In genomic region chr4:110550260-110550659, GRCh38 we compare ENCODE assay signal across 19 cellular contexts.
A peak's percentile ranks its signal among the peaks of the same experiment; 100 is the strongest.
DNase-seq lines count a peak whose midpoint lies in the region; ATAC-seq and TF ChIP-seq lines count a peak whose summit lies in the region.
"Had no signal": no experiment of that assay in that cellular context is flagged by ENCODE, and none has a peak within 500 bp of the region (broad histone marks: within the 10 kb centered on the region; RNA-seq: fewer than 3 reads in every experiment).

No MANE protein-coding gene starts in this region.

- no peaks in the 10 kb centered on the region for H3K9me3 ChIP-seq in adipocyte (ENCODE audit: control insufficient read depth, low read length)
- H3K9me3 ChIP-seq: testis had no signal

- H3K36me3 ChIP-seq in adipocyte (ENCODE audit: control insufficient read depth, insufficient read depth, low read length, severe bottlenecking), result no peaks in the 10 kb centered on the region

- ATAC-seq in foreskin keratinocyte, result peak; percentile 88
- ATAC-seq in GM18502 (IDR thresholded peaks at IDR 0.05; ENCODE audit: poor library complexity, unreplicated experiment), result no peak
- ATAC-seq: CD8-positive, alpha-beta T cell; natural killer cell treated with Interleukin-12 subunit alpha and Interleukin-12 subunit beta and Interleukin-15 and Interleukin-18, amount 100 ng/mL, for 72 hours; Right ventricle myocardium inferior had no signal

- no peak overlapping the region for H3K4me3 ChIP-seq in adipocyte (ENCODE audit: low read length)
- H3K4me3 ChIP-seq: testis had no signal

- no peaks in the 10 kb centered on the region for H3K27me3 ChIP-seq in adipocyte (replicated peaks; ENCODE audit: control insufficient read depth, insufficient read depth, low read length)
- no peaks in the 10 kb centered on the region for H3K27me3 ChIP-seq in foreskin keratinocyte
- H3K27me3 ChIP-seq: testis had no signal

- TF ChIP-seq CTCF in foreskin keratinocyte (conservative IDR thresholded peaks at IDR 0.05), result no peak

- H3K27ac ChIP-seq in foreskin keratinocyte, result no peak overlapping the region
- H3K27ac ChIP-seq: epithelial cell of prostate, testis had no signal

- no peak overlapping the region for H3K9ac ChIP-seq in adipocyte (ENCODE audit: low read length)

- H3K4me1 ChIP-seq in adipocyte (ENCODE audit: control insufficient read depth, insufficient read depth, low read length), result no peaks in the 10 kb centered on the region
- H3K4me1 ChIP-seq in foreskin keratinocyte, result peaks cover 13% of the 10 kb centered on the region

- DNase-seq in A172 (ENCODE audit: low spot score), result peak; percentile 40
- DNase-seq in HPDE6-E6E7 (ENCODE audit: extremely low spot score), result peak; percentile 19
- DNase-seq in adipocyte (ENCODE audit: low read depth), result peak; percentile 3
- DNase-seq in foreskin keratinocyte, result peak; percentile 11 to 47
- DNase-seq in NCI-H1930 (lab: John Stamatoyannopoulos, UW), result no peak
- DNase-seq in HuH-7 (ENCODE audit: low spot score), result no peak
- DNase-seq in GM19238 (ENCODE audit: insufficient read length, low spot score), result no peak
- DNase-seq: activated CD4-positive, alpha-beta T cell treated with anti-CD3 and anti-CD28 coated beads, Interleukin-2, amount 10 ng/mL, durations not matched to agents 24 days and 14 days; activated naive CD8-positive, alpha-beta T cell treated with anti-CD3 and anti-CD28 coated beads, Interleukin-2, amount 10 ng/mL, durations not matched to agents 7 days and 5 days; activated T-cell treated with anti-CD3 and anti-CD28 coated beads, Interleukin-2, amount 50 U/mL, for 24 hours; CD8-positive, alpha-beta T cell; hippocampal formation; NCI-H2171; stimulated activated CD4-positive, alpha-beta T cell treated with anti-CD3 and anti-CD28 coated beads, Interleukin-2, amount 100 ng/mL, for 48 hours; testis had no signal

Comparison
In these comparisons a context has a peak if more than half of its experiments do, and no peak if none do; other contexts are left out.
1. DNase-seq: peak in A172 (single experiment), HPDE6-E6E7 (single experiment), adipocyte (single experiment) and foreskin keratinocyte (2 of 2); none in NCI-H1930 (0 of 2), HuH-7 (single experiment) and GM19238 (single experiment).